Comparison of ENCODE assay signal across 20 cellular contexts in genomic region chr13:30032263-30032662, GRCh38.
DNase-seq lines count a peak whose midpoint lies in the region; ATAC-seq, FAIRE-seq and TF ChIP-seq lines count a peak whose summit lies in the region.
"Had no signal": no experiment of that assay in that cellular context is flagged by ENCODE, and none has a peak within 500 bp of the region (broad histone marks: within the 10 kb centered on the region; RNA-seq: fewer than 3 reads in every experiment).

No MANE protein-coding gene starts in this region.

- no peaks in the 10 kb centered on the region for H3K27me3 Mint-ChIP-seq in glutamatergic neuron (ENCODE audit: unreplicated experiment)

- POLR2A ChIA-PET in IMR-90 (lab: Charles Lee; ENCODE audit: unreplicated experiment) = interaction anchor here (0.6 kb wide), 1 partner anchor 1074 kb away, joined by 3 read pairs; no protein-coding TSS in a partner anchor

- no peak overlapping the region for H3K27ac ChIP-seq in IMR-90 (ENCODE audit: insufficient read depth, low read length)
- H3K27ac ChIP-seq in mesendoderm (ENCODE audit: low read depth, low read length) = no peak overlapping the region
- no peak overlapping the region for H3K27ac ChIP-seq in trophoblast cell (ENCODE audit: low read depth, low read length)
- no peak overlapping the region for H3K27ac ChIP-seq in hepatocyte

- H4K91ac ChIP-seq in IMR-90 (ENCODE audit: insufficient read depth, low read depth, low read length) (no peak overlapping the region), trophoblast cell (ENCODE audit: low read depth, low read length) (no peak overlapping the region)

- H2AFZ ChIP-seq in IMR-90 (replicated peaks; ENCODE audit: low read length, poor library complexity) (no peak overlapping the region), trophoblast cell (ENCODE audit: insufficient read depth, low read length, poor library complexity) (no peak overlapping the region), hepatocyte (no peak overlapping the region)

- H2BK12ac ChIP-seq in trophoblast cell (ENCODE audit: low read length) = no peak overlapping the region

- no peak overlapping the region for H3K4me3 Mint-ChIP-seq in glutamatergic neuron (ENCODE audit: unreplicated experiment)
- H3K4me3 Mint-ChIP-seq: CD4-positive, alpha-beta memory T cell had no signal

- FAIRE-seq in HTR-8/SVneo (lab: Jason Lieb, UNC) = peak; percentile 80
- FAIRE-seq: GM12891, GM18507 had no signal

- 100% methylated on average over 1 of the region's 4 CpGs; no CpG with 5 or more reads in 1 of the 2 experiments for WGBS in IMR-90 (ENCODE audit: extremely low coverage in 2 of 2, insufficient read length in 1 of 2), 2 experiments
- WGBS in mesendoderm (ENCODE audit: extremely low coverage, insufficient coverage, low lambda C conversion rate) = no CpG with 5 or more reads among the region's 4 CpGs
- WGBS in trophoblast cell (ENCODE audit: extremely low coverage, insufficient coverage, insufficient read length) = no CpG with 5 or more reads among the region's 4 CpGs
- WGBS in hepatocyte (ENCODE audit: low lambda C conversion rate, missing lambda C conversion rate) = 95% methylated on average over 4 of the region's 4 CpGs

- H3K18ac ChIP-seq in IMR-90 (ENCODE audit: low read depth, low read length) (no peak overlapping the region), mesendoderm (ENCODE audit: low read length) (no peak overlapping the region), trophoblast cell (ENCODE audit: low read length) (no peak overlapping the region)

- ATAC-seq in IMR-90 (ENCODE audit: low read depth) (no peak), HG03378 (IDR thresholded peaks at IDR 0.05; ENCODE audit: unreplicated experiment) (no peak)

- no peaks in the 10 kb centered on the region for H3K9me3 Mint-ChIP-seq in glutamatergic neuron (ENCODE audit: unreplicated experiment)
- H3K9me3 Mint-ChIP-seq: CD4-positive, alpha-beta memory T cell had no signal

- H3K4ac ChIP-seq in IMR-90 (ENCODE audit: low read depth, low read length) (peak overlapping the region; percentile 16; the same call in 1 of the 2 replicates), mesendoderm (ENCODE audit: low read depth, low read length) (no peak overlapping the region), trophoblast cell (ENCODE audit: low read depth, low read length) (no peak overlapping the region)

- TF ChIP-seq POLR2A in IMR-90 (IDR thresholded peaks at IDR 0.05; ENCODE audit: low read depth, low read length) = no peak

- H2BK120ac ChIP-seq in IMR-90 (ENCODE audit: low read depth, low read length) (no peak overlapping the region), mesendoderm (ENCODE audit: low read depth, low read length) (no peak overlapping the region), trophoblast cell (ENCODE audit: insufficient read depth, low read length, poor library complexity) (no peak overlapping the region)

- no peak overlapping the region for H3K23ac ChIP-seq in IMR-90 (ENCODE audit: low read depth, low read length)
- no peak overlapping the region for H3K23ac ChIP-seq in mesendoderm (ENCODE audit: low read length)
- H3K23ac ChIP-seq in trophoblast cell (ENCODE audit: low read length) = no peak overlapping the region

- H2BK5ac ChIP-seq in IMR-90 (ENCODE audit: low read depth, low read length, poor library complexity, severe bottlenecking) (no peak overlapping the region), mesendoderm (ENCODE audit: low read length) (peak overlapping the region; percentile 56), trophoblast cell (ENCODE audit: low read depth, low read length, poor library complexity) (no peak overlapping the region)

- H3K9ac ChIP-seq in IMR-90 (ENCODE audit: low read depth, low read length) = no peak overlapping the region
- no peak overlapping the region for H3K9ac ChIP-seq in mesendoderm (ENCODE audit: low read length)
- H3K9ac ChIP-seq in trophoblast cell (ENCODE audit: low read length) = no peak overlapping the region

- BruUV-seq in IMR-90 (replicated peaks; lab: Mats Ljungman, UMichigan) = no TSS peak

- H4K12ac ChIP-seq in trophoblast cell (ENCODE audit: low read depth, low read length) = no peak overlapping the region

- no peaks in the 10 kb centered on the region for H3K36me3 Mint-ChIP-seq in glutamatergic neuron (ENCODE audit: unreplicated experiment)
- H3K36me3 Mint-ChIP-seq: CD4-positive, alpha-beta memory T cell had no signal

- TF ChIP-seq CTCF in IMR-90 (conservative IDR thresholded peaks at IDR 0.05; ENCODE audit: low read depth, low read length) = no peak
- no peak for TF ChIP-seq CTCF in glutamatergic neuron (IDR thresholded peaks at IDR 0.05; ENCODE audit: partially characterized antibody, unreplicated experiment)
- no peak for TF ChIP-seq CTCF in hepatocyte (IDR thresholded peaks at IDR 0.05; ENCODE audit: poor library complexity)

- H3K79me1 ChIP-seq in IMR-90 (ENCODE audit: low read depth in 1 of 2, low read length in 2 of 2) (0 out of 4 replicates have a peak, but pooled peaks cover 0 to 5% of the 10 kb centered on the region in 2 experiments), mesendoderm (ENCODE audit: low read length) (no peaks in the 10 kb centered on the region), trophoblast cell (ENCODE audit: low read length) (no peaks in the 10 kb centered on the region)

- no peaks in the 10 kb centered on the region for H3K79me2 ChIP-seq in mesendoderm (ENCODE audit: control insufficient read depth, insufficient read depth, low read length)
- no peaks in the 10 kb centered on the region for H3K79me2 ChIP-seq in trophoblast cell (ENCODE audit: control insufficient read depth, insufficient read depth, low read length, poor library complexity)
- H3K79me2 ChIP-seq in hepatocyte = no peaks in the 10 kb centered on the region

- no peak for TF ChIP-seq RAD21 in IMR-90 (IDR thresholded peaks at IDR 0.05; ENCODE audit: low read length)

- H2AK5ac ChIP-seq in IMR-90 (ENCODE audit: low read depth, low read length) (peak overlapping the region; percentile 70; the same call in 1 of the 2 replicates), mesendoderm (ENCODE audit: low read length) (peak overlapping the region; percentile 61), trophoblast cell (ENCODE audit: low read length) (no peak overlapping the region)

- no peaks in the 10 kb centered on the region for H3K27me3 ChIP-seq in IMR-90 (ENCODE audit: control insufficient read depth, insufficient read depth, low read length)
- no peaks in the 10 kb centered on the region for H3K27me3 ChIP-seq in mesendoderm (ENCODE audit: insufficient read depth, low read length, poor library complexity)
- H3K27me3 ChIP-seq in trophoblast cell (ENCODE audit: insufficient read depth, low read length) = no peaks in the 10 kb centered on the region
- H3K27me3 ChIP-seq in hepatocyte = no peaks in the 10 kb centered on the region

- no peak overlapping the region for H4K5ac ChIP-seq in IMR-90 (ENCODE audit: low read depth, low read length)
- no peak overlapping the region for H4K5ac ChIP-seq in mesendoderm (ENCODE audit: low read length)

- CTCF ChIA-PET in IMR-90 (lab: Yijun Ruan, JAX) = interaction anchor here (0.6 kb wide), 1 partner anchor 35 kb away, joined by 3 read pairs; no protein-coding TSS in a partner anchor

- H3K4me1 ChIP-seq in IMR-90 (ENCODE audit: control insufficient read depth, insufficient read depth, low read length) = peaks cover 18% of the 10 kb centered on the region
- peaks cover 5% of the 10 kb centered on the region for H3K4me1 ChIP-seq in mesendoderm (ENCODE audit: control insufficient read depth, low read depth, low read length)
- H3K4me1 ChIP-seq in trophoblast cell (ENCODE audit: control insufficient read depth in 1 of 2, insufficient read depth in 2 of 2, low read length in 2 of 2) = peaks cover 5 to 8% of the 10 kb centered on the region in 2 experiments
- H3K4me1 ChIP-seq in hepatocyte (ENCODE audit: insufficient read depth) = no peaks in the 10 kb centered on the region

- no peak overlapping the region for H3K27ac Mint-ChIP-seq in glutamatergic neuron (ENCODE audit: unreplicated experiment)

- in situ Hi-C loops in IMR-90 (cut with MboI; ENCODE audit: low sequenced_read_pairs) = no loop called here

- no peaks in the 10 kb centered on the region for H3K36me3 ChIP-seq in IMR-90 (ENCODE audit: control insufficient read depth, insufficient read depth, low read length)
- no peaks in the 10 kb centered on the region for H3K36me3 ChIP-seq in mesendoderm (ENCODE audit: control insufficient read depth, insufficient read depth, low read length)
- no peaks in the 10 kb centered on the region for H3K36me3 ChIP-seq in trophoblast cell (ENCODE audit: control insufficient read depth in 1 of 2, insufficient read depth in 2 of 2, low read length in 2 of 2)
- no peaks in the 10 kb centered on the region for H3K36me3 ChIP-seq in hepatocyte (replicated peaks; ENCODE audit: insufficient read depth, low read depth)

- H3K56ac ChIP-seq in IMR-90 (ENCODE audit: extremely low read depth, insufficient read depth, low read length) (no peak overlapping the region), mesendoderm (ENCODE audit: low read length) (peak overlapping the region; percentile 66)

- dilution Hi-C loops in IMR-90 (cut with HindIII; ENCODE audit: low sequenced_read_pairs, unreplicated experiment) = no loop called here

- H3K4me3 ChIP-seq in IMR-90 (ENCODE audit: insufficient read depth, low read depth, low read length) = no peak overlapping the region
- H3K4me3 ChIP-seq in mesendoderm (ENCODE audit: low read length) = no peak overlapping the region
- H3K4me3 ChIP-seq in trophoblast cell (ENCODE audit: low read depth, low read length) = peak overlapping the region; percentile 16
- H3K4me3 ChIP-seq in hepatocyte = no peak overlapping the region

- H3K9me3 ChIP-seq in IMR-90 (ENCODE audit: control insufficient read depth, insufficient read depth, low read length) (no peaks in the 10 kb centered on the region), trophoblast cell (ENCODE audit: insufficient read depth, low read depth, low read length) (peaks cover 2% of the 10 kb centered on the region), hepatocyte (ENCODE audit: low read depth) (no peaks in the 10 kb centered on the region)

- DNase-seq in HTR-8/SVneo (ENCODE audit: insufficient read length, low spot score) = no peak
- no peak for DNase-seq in IMR-90
- DNase-seq in mesendoderm = no peak
- no peak for DNase-seq in trophoblast cell
- no peak for DNase-seq in glutamatergic neuron
- DNase-seq in hepatocyte (ENCODE audit: low spot score) = no peak
- no peak for DNase-seq in NCI-H524 (lab: John Stamatoyannopoulos, UW)
- DNase-seq: C1 segment of cervical spinal cord; Calu3; CD4-positive, alpha-beta memory T cell; COR-L47; DMS53; DMS79 treated with DMSO at 0.1 percent for 48 hours; GF-D8; GOT3; H7; HCEC 1CT had no signal

- H2AK9ac ChIP-seq in IMR-90 (replicated peaks; ENCODE audit: low read depth, low read length, poor library complexity) = no peak overlapping the region

- H4K20me1 ChIP-seq in IMR-90 (ENCODE audit: insufficient read depth, low read length) = no peaks in the 10 kb centered on the region
- no peaks in the 10 kb centered on the region for H4K20me1 ChIP-seq in hepatocyte (ENCODE audit: insufficient read depth, poor library complexity, severe bottlenecking)

- H4K8ac ChIP-seq in IMR-90 (ENCODE audit: low read depth in 2 of 2, low read length in 2 of 2) = no peak overlapping the region
- no peak overlapping the region for H4K8ac ChIP-seq in mesendoderm (ENCODE audit: low read depth, low read length)
- no peak overlapping the region for H4K8ac ChIP-seq in trophoblast cell (ENCODE audit: low read depth, low read length)

- peaks cover 21% of the 10 kb centered on the region for H3K9me1 ChIP-seq in IMR-90 (ENCODE audit: insufficient read depth, low read length)

- no peaks in the 10 kb centered on the region for H3K9me2 ChIP-seq in hepatocyte (replicated peaks; ENCODE audit: insufficient read depth)

- intact Hi-C loops in IMR-90 (cut with micrococcal nuclease) = no loop called here

- no peak overlapping the region for H2BK15ac ChIP-seq in IMR-90 (ENCODE audit: low read depth, low read length)
- no peak overlapping the region for H2BK15ac ChIP-seq in mesendoderm (replicated peaks; ENCODE audit: low read depth)

- no peak overlapping the region for H3K4me2 ChIP-seq in IMR-90 (ENCODE audit: low read depth, low read length)
- H3K4me2 ChIP-seq in mesendoderm (ENCODE audit: low read length) = no peak overlapping the region
- H3K4me2 ChIP-seq in trophoblast cell (ENCODE audit: low read length) = no peak overlapping the region
- H3K4me2 ChIP-seq in hepatocyte = no peak overlapping the region

- no peak overlapping the region for H2BK20ac ChIP-seq in IMR-90 (ENCODE audit: low read depth, low read length)

- no peaks in the 10 kb centered on the region for H3K4me1 Mint-ChIP-seq in glutamatergic neuron (ENCODE audit: low read depth, unreplicated experiment)

- H3K14ac ChIP-seq in IMR-90 (replicated peaks; ENCODE audit: low read depth, low read length) = no peak overlapping the region; the same call in 1 of the 2 replicates
- no peak overlapping the region for H3K14ac ChIP-seq in trophoblast cell (ENCODE audit: low read length)
